ENCODE assay signal across 23 cellular contexts in genomic region chr1:94286864-94287437, GRCh38. TPM values are rescaled to one million over a fixed set of nuclear protein-coding genes. Genes with fewer than 3 reads are reported as not detected.
DNase-seq lines count a peak whose midpoint lies in the region; ATAC-seq and TF ChIP-seq lines count a peak whose summit lies in the region.
"Had no signal": no experiment of that assay in that cellular context is flagged by ENCODE, and none has a peak within 500 bp of the region (broad histone marks: within the 10 kb centered on the region; RNA-seq: fewer than 3 reads in every experiment).

No MANE protein-coding gene starts in this region.

- TF ChIP-seq CTCF in mammary epithelial cell (conservative IDR thresholded peaks at IDR 0.05 in 1 of 2, IDR thresholded peaks at IDR 0.05 in 1 of 2; ENCODE audit: extremely low read depth in 1 of 2, insufficient read depth in 1 of 2, low read depth in 1 of 2, low read length in 2 of 2) = no peak
- no peak for TF ChIP-seq CTCF in breast epithelium (IDR thresholded peaks at IDR 0.05)
- TF ChIP-seq CTCF in HCT116 (IDR thresholded peaks at IDR 0.05 in 2 of 3, conservative IDR thresholded peaks at IDR 0.05 in 1 of 3; ENCODE audit: borderline replicate concordance in 1 of 3, insufficient read depth in 1 of 3, low read depth in 2 of 3, low read length in 2 of 3) = no peak
- TF ChIP-seq CTCF in lower lobe of right lung (IDR thresholded peaks at IDR 0.05) = no peak

- H3K27ac ChIP-seq in mammary epithelial cell (ENCODE audit: insufficient read depth, low read depth, low read length) (no peak overlapping the region), breast epithelium (no peak overlapping the region), HCT116 (ENCODE audit: low read depth, low read length) (peak overlapping the region; percentile 69), lower lobe of right lung (peak overlapping the region; percentile 24)
- H3K27ac ChIP-seq: SK-N-MC had no signal

- POLR2A ChIA-PET in HCT116 (lab: Charles Lee) = interaction anchor here (4.5 kb wide), 1 partner anchor 12 kb away, joined by 42 read pairs; no protein-coding TSS in a partner anchor

- no peak for TF ChIP-seq POLR2A in breast epithelium (IDR thresholded peaks at IDR 0.05)
- no peak for TF ChIP-seq POLR2A in HCT116 (IDR thresholded peaks at IDR 0.05; ENCODE audit: borderline replicate concordance, extremely low read depth, insufficient read depth, insufficient read length)

- CTCF ChIA-PET in mammary epithelial cell (lab: Charles Lee; ENCODE audit: low non-redundant PET) (interaction anchor here (0.7 kb wide), 1 partner anchor 941 kb away, joined by 4 read pairs; the partner anchor contains the start of gene DR1), HCT116 (lab: Charles Lee) (no interaction called here)

- no peak for TF ChIP-seq RAD21 in HCT116 (IDR thresholded peaks at IDR 0.05; ENCODE audit: low read depth)

- H3K79me2 ChIP-seq in mammary epithelial cell (ENCODE audit: insufficient read depth, low read length) = no peaks in the 10 kb centered on the region
- H3K79me2 ChIP-seq in HCT116 (ENCODE audit: insufficient read depth, low read length) = no peaks in the 10 kb centered on the region

- DNase-seq in mammary epithelial cell (no peak), breast epithelium (ENCODE audit: low spot score in 2 of 2) (no peak), HCT116 (ENCODE audit: low read depth, low spot score) (no peak), astrocyte of the hippocampus (ENCODE audit: low read depth, low spot score) (peak; percentile 24), lower lobe of right lung (no peak), NCI-H1694 (lab: John Stamatoyannopoulos, UW) (no peak), CD1c-positive myeloid dendritic cell (ENCODE audit: extremely low spot score) (no peak), GDM1 (lab: John Stamatoyannopoulos, UW) (no peak)
- DNase-seq: 8988T; AML-193; C1 segment of cervical spinal cord; Calu3; CD8-positive, alpha-beta memory T cell; DMS153; Karpas-422; NCI-H1092; NCI-H1436 treated with DMSO at 0.1 percent for 48 hours; NCI-H2029 treated with DMSO at 0.1 percent for 48 hours; NCI-H226; NCI-H510A treated with DMSO at 0.1 percent for 48 hours; NCI-H748 treated with DMSO at 0.1 percent for 48 hours; SHP77 had no signal

- H3K36me3 ChIP-seq in mammary epithelial cell (ENCODE audit: insufficient read depth, low read length) = no peaks in the 10 kb centered on the region
- H3K36me3 ChIP-seq in breast epithelium = no peaks in the 10 kb centered on the region
- H3K36me3 ChIP-seq in HCT116 (ENCODE audit: control insufficient read depth in 1 of 2, insufficient read depth in 2 of 2, low read length in 2 of 2) = no peaks in the 10 kb centered on the region
- H3K36me3 ChIP-seq in lower lobe of right lung = no peaks in the 10 kb centered on the region

- 91% methylated on average over 3 of the region's 3 CpGs for WGBS in mammary epithelial cell (ENCODE audit: low coverage, missing lambda C conversion rate)

- H3K27me3 ChIP-seq in mammary epithelial cell (ENCODE audit: insufficient read depth, low read length) (no peaks in the 10 kb centered on the region), breast epithelium (no peaks in the 10 kb centered on the region), HCT116 (ENCODE audit: insufficient read depth, low read length) (no peaks in the 10 kb centered on the region), lower lobe of right lung (ENCODE audit: low read depth) (no peaks in the 10 kb centered on the region)

- RAD21 ChIA-PET in HCT116 (lab: Charles Lee; ENCODE audit: low non-redundant PET in 1 of 2, low total read pairs in 2 of 2, uncharacterized antibody in 2 of 2, unreplicated experiment in 2 of 2) = no interaction called here

- H3K4me1 ChIP-seq in mammary epithelial cell (ENCODE audit: insufficient read depth, low read length) (peaks cover 27% of the 10 kb centered on the region), breast epithelium (no peaks in the 10 kb centered on the region), HCT116 (ENCODE audit: control insufficient read depth in 1 of 2, insufficient read depth in 2 of 2, low read length in 2 of 2) (peaks cover 34 to 53% of the 10 kb centered on the region in 2 experiments), lower lobe of right lung (no peaks in the 10 kb centered on the region)

- H3K9ac ChIP-seq in mammary epithelial cell (ENCODE audit: insufficient read depth, low read length) (no peak overlapping the region), HCT116 (ENCODE audit: low read length) (no peak overlapping the region)

- H4K20me1 ChIP-seq in mammary epithelial cell (ENCODE audit: insufficient read depth, low read length) (no peaks in the 10 kb centered on the region), HCT116 (ENCODE audit: insufficient read depth) (no peaks in the 10 kb centered on the region)

- H2AFZ ChIP-seq in mammary epithelial cell (ENCODE audit: low read depth, low read length) (peak overlapping the region; percentile 11), HCT116 (ENCODE audit: low read depth, low read length, poor library complexity, severe bottlenecking) (no peak overlapping the region)

- H3K4me2 ChIP-seq in mammary epithelial cell (ENCODE audit: insufficient read depth, low read depth, low read length) = no peak overlapping the region
- peak overlapping the region; percentile 48 for H3K4me2 ChIP-seq in HCT116 (ENCODE audit: low read length)

- dilution Hi-C loops in mammary epithelial cell (cut with HindIII; ENCODE audit: low sequenced_read_pairs) = no loop called here

- ATAC-seq in HCT116 (peak; percentile 35; the same call in 1 of the 2 replicates), lower lobe of right lung (no peak)

- in situ Hi-C loops in mammary epithelial cell (cut with MboI; ENCODE audit: low sequenced_read_pairs in 2 of 2) = no loop called here

- H3K9me3 ChIP-seq in mammary epithelial cell (replicated peaks; ENCODE audit: insufficient read depth, low read length) (no peaks in the 10 kb centered on the region), breast epithelium (no peaks in the 10 kb centered on the region), HCT116 (ENCODE audit: control insufficient read depth in 1 of 2, insufficient read depth in 1 of 2, low read depth in 1 of 2, low read length in 2 of 2) (no peaks in the 10 kb centered on the region), lower lobe of right lung (no peaks in the 10 kb centered on the region)

- no peaks in the 10 kb centered on the region for H3K9me2 ChIP-seq in HCT116 (ENCODE audit: insufficient read depth)

- no peak overlapping the region for H3K4me3 ChIP-seq in mammary epithelial cell (replicated peaks in 1 of 3; ENCODE audit: insufficient read depth in 1 of 3, low read depth in 2 of 3, low read length in 3 of 3)
- H3K4me3 ChIP-seq in breast epithelium = no peak overlapping the region
- H3K4me3 ChIP-seq in HCT116 (replicated peaks in 1 of 2; ENCODE audit: low read depth in 1 of 2, low read length in 2 of 2) = no peak overlapping the region
- H3K4me3 ChIP-seq in lower lobe of right lung = no peak overlapping the region
- H3K4me3 ChIP-seq: SK-N-MC had no signal

- intact Hi-C loops in mammary epithelial cell (cut with micrococcal nuclease) = no loop called here
- intact Hi-C loops in breast epithelium (cut with DNase I; ENCODE audit: low total_unique reads) = no loop called here
- intact Hi-C loops in HCT116 (cut with micrococcal nuclease) = no loop called here
- intact Hi-C loops in lower lobe of right lung (cut with DNase I) = no loop called here

- no TSS peak for BruUV-seq in mammary epithelial cell (replicated peaks; lab: Mats Ljungman, UMichigan)
- no TSS peak for BruUV-seq in HCT116 (replicated peaks; lab: Mats Ljungman, UMichigan)

TF ChIP-seq in HCT116, 20 proteins besides CTCF, POLR2A, EP300 and RAD21:
- TF ChIP-seq TCF7L2 (IDR thresholded peaks at IDR 0.05; ENCODE audit: borderline replicate concordance, extremely low read depth, insufficient read depth, insufficient read length) (peak; percentile 48), POLR2AphosphoS5 (IDR thresholded peaks at IDR 0.05; ENCODE audit: low read depth, low read length) (no peak)

RNA-seq across cellular contexts. Expression of gene ARHGAP29, which starts 49.6 kb away (rescaled TPM):
- total RNA-seq in mammary epithelial cell = 100 to 1,000 TPM in 1 of 2 donors, 10 to 100 TPM in 1; 54.7 to 100 TPM
- 44.6 TPM for polyA plus RNA-seq in mammary epithelial cell
- 47.1 TPM for polyA minus RNA-seq in mammary epithelial cell
- total RNA-seq in breast epithelium = 10 to 100 TPM; 49.1 to 88.0 (median 70.8) TPM
- 128 TPM for total RNA-seq in HCT116 (2021; ENCODE audit: unreplicated experiment)
- polyA plus RNA-seq in HCT116 (2012) = 29.0 and 40.6 TPM in 2 replicates
- 63.8 TPM for total RNA-seq in lower lobe of right lung
- total RNA-seq: CD8-positive, alpha-beta memory T cell had no signal
- polyA plus RNA-seq: CD8-positive, alpha-beta memory T cell had no signal

Comparison
In these comparisons a context has a peak if more than half of its experiments do, and no peak if none do; other contexts are left out.
1. H3K27ac ChIP-seq: peak in HCT116 (single experiment) and lower lobe of right lung (single experiment); none in mammary epithelial cell (single experiment) and breast epithelium (0 of 2).